Comparison of ENCODE assay signal across 9 cellular contexts in the genomic region with DNA sequence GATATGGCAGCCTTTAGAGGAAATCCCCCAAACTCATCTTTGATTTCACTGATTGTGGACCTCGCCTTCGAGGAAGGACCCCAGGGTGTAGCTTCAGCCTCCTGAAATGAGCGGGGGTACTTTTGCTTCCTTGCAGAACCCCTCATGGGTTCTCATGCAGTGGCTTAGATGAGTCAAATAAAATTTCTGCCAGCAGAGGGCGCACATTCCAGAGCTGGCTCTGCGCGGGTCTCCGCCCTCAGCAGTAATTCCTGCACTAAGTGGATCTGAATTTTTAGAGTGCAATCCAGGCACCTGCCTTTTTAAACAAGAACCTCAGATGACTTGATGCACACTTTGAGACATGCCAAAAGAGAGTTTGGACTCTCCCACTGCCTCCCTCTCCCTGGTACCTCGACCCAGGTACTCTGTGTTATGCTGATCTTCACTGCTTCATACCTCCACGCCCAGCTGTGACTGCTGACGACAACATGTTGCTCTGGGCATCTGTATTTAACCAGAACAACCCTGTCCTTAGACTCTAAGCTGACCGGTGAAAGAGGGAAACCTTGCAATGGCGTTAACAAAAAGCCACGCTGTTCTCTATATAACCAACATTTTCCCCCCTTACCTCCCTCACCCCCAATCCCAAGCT. TPM values are rescaled to one million over a fixed set of nuclear protein-coding genes. Genes with fewer than 3 reads are reported as not detected.
A peak's percentile ranks its signal among the peaks of the same experiment; 100 is the strongest.
DNase-seq lines count a peak whose midpoint lies in the region; ATAC-seq, FAIRE-seq and TF ChIP-seq lines count a peak whose summit lies in the region.
"Had no signal": no experiment of that assay in that cellular context is flagged by ENCODE, and none has a peak within 500 bp of the region (broad histone marks: within the 10 kb centered on the region; RNA-seq: fewer than 3 reads in every experiment).

No MANE protein-coding gene starts in this region.

- TF ChIP-seq CTCF in BJ (IDR thresholded peaks at IDR 0.05; ENCODE audit: insufficient read depth, low read depth, low read length): peak; percentile 75
- TF ChIP-seq CTCF in fibroblast of villous mesenchyme (IDR thresholded peaks at IDR 0.05; ENCODE audit: insufficient read depth, low read depth, low read length): peak; percentile 74
- peak; percentile 72 to 79 (median 74) for TF ChIP-seq CTCF in pancreas (IDR thresholded peaks at IDR 0.05)

- POLR2A ChIA-PET in BJ (lab: Charles Lee): no interaction called here

- no peaks in the 10 kb centered on the region for H3K4me1 ChIP-seq in pancreas

- H3K36me3 ChIP-seq in BJ (ENCODE audit: control insufficient read depth, insufficient read depth, low read length): no peaks in the 10 kb centered on the region
- H3K36me3 ChIP-seq in pancreas: no peaks in the 10 kb centered on the region

- WGBS in pancreas, 2 donors: 22 to 26% methylated on average over 13 of the region's 13 CpGs

- no peak overlapping the region for H3K27ac ChIP-seq in pancreas

- DNase-seq in BJ (ENCODE audit: low read depth) (no peak), NCI-H460 (ENCODE audit: extremely low read depth, low read depth) (peak; percentile 59), fibroblast of villous mesenchyme (ENCODE audit: low read depth) (peak; percentile 66), pancreas (peak in 5 of 6 donors; percentile 14 to 76 (median 53)), OCI-M2 (lab: John Stamatoyannopoulos, UW; ENCODE audit: unreplicated experiment) (no peak)
- DNase-seq in activated CD8-positive, alpha-beta memory T cell treated with anti-CD3 and anti-CD28 coated beads, Interleukin-2, amount 50 U/mL, for 48 hours: peak; percentile 83

- H3K27me3 ChIP-seq in BJ (ENCODE audit: control insufficient read depth, insufficient read depth, low read length) (peaks cover 2% of the 10 kb centered on the region; the same call in 1 of the 2 replicates), pancreas (peaks cover 0 to 10% (median 3%) of the 10 kb centered on the region in 4 donors)

- ATAC-seq in GM18511 (IDR thresholded peaks at IDR 0.05; ENCODE audit: unreplicated experiment) (peak; percentile 90), HG03039 (IDR thresholded peaks at IDR 0.05; ENCODE audit: unreplicated experiment) (peak; percentile 81), pancreas (peak; percentile 77 to 89 (median 87))

- H3K4me3 ChIP-seq in BJ (ENCODE audit: low read depth, low read length): no peak overlapping the region
- no peak overlapping the region for H3K4me3 ChIP-seq in fibroblast of villous mesenchyme (ENCODE audit: low read depth, low read length)
- H3K4me3 ChIP-seq in pancreas: no peak overlapping the region

- CTCF ChIA-PET in BJ (lab: Yijun Ruan, JAX): interaction anchor here (0.8 to 4.0 kb wide), 20 partner anchors 9 to 656 kb away, joined by 3 to 26 read pairs (median 4); no protein-coding TSS in a partner anchor

- intact Hi-C loops in pancreas (cut with DNase I): no loop called here

- no peaks in the 10 kb centered on the region for H3K9me3 ChIP-seq in pancreas

- FAIRE-seq in pancreas (lab: Jason Lieb, UNC): no peak

RNA-seq across cellular contexts. Expression of a gene that starts 7.3 kb away (rescaled TPM):
- 3.9 and 5.6 TPM in 2 replicates for polyA plus RNA-seq in BJ (2011; rRNA removed)
- polyA minus RNA-seq in BJ (2011; rRNA and poly(A)+ RNA removed): 2.8 and 3.8 TPM in 2 replicates
- total RNA-seq in NCI-H460 (2014; rRNA removed; shearing (Covaris generic)): 53.0 and 58.8 TPM in 2 replicates
- 34.5 and 47.7 TPM in 2 replicates for polyA plus RNA-seq in NCI-H460 (2014; cell fraction: nucleus; rRNA removed)
- 3.0 and 5.5 TPM in 2 replicates for total RNA-seq in fibroblast of villous mesenchyme
- total RNA-seq in pancreas: 1 to 10 TPM in 3 of 6 donors, under 1 TPM in 3; 0.73 to 1.2 (median 1.1) TPM
- polyA plus RNA-seq in pancreas: 1 to 10 TPM; 1.5 to 2.4 TPM
- total RNA-seq: T-helper 2 cell treated with Interferon-gamma antibody and Interleukin-4, amounts not matched to agents 100 ng/mL and 5 ng/mL, for 36 hours had no signal

Comparison
In these comparisons a context has a peak if more than half of its experiments do, and no peak if none do; other contexts are left out.
1. DNase-seq: peak in NCI-H460 (single experiment), activated CD8-positive, alpha-beta memory T cell treated with anti-CD3 and anti-CD28 coated beads, Interleukin-2, amount 50 U/mL, for 48 hours (single experiment), fibroblast of villous mesenchyme (single experiment) and pancreas (5 of 6); none in BJ (single experiment) and OCI-M2 (single experiment).
2. Peak in every context shown above with its lines, with median percentiles within 50 percentile points of each other: CTCF ChIP-seq and ATAC-seq.